1 cellular context compared by ENCODE assay signal in genomic region chr17:40191237-40192208, GRCh38.
TF ChIP-seq lines count a peak whose summit lies in the region.

No MANE protein-coding gene starts in this region.

TF ChIP-seq in H1, 55 proteins besides CTCF, POLR2A, EP300 and RAD21:
- TF ChIP-seq PHF8 (conservative IDR thresholded peaks at IDR 0.05; ENCODE audit: low read depth, low read length), result 0 out of 2 replicates have a peak, but pooled peaks have one; percentile 17
- TF ChIP-seq RBBP5 (IDR thresholded peaks at IDR 0.05; ENCODE audit: borderline replicate concordance, low read depth, low read length), result 0 out of 2 replicates have a peak, but pooled peaks have one; percentile 60
- TF ChIP-seq KDM4A (IDR thresholded peaks at IDR 0.05; ENCODE audit: low read depth, low read length, severe bottlenecking), result peak; percentile 51
- peak; percentile 40 for TF ChIP-seq ASH2L (IDR thresholded peaks at IDR 0.05; ENCODE audit: low read length)
- TF ChIP-seq SIN3A (conservative IDR thresholded peaks at IDR 0.05 in 1 of 2, IDR thresholded peaks at IDR 0.05 in 1 of 2; ENCODE audit: low read depth in 1 of 2, low read length in 2 of 2), result peak in 1 of 2 experiments; percentile 61; a peak in 1 of 4 replicates
- TF ChIP-seq EZH2 (IDR thresholded peaks at IDR 0.05; ENCODE audit: low read depth, low read length, severe bottlenecking), result no peak
- peak; percentile 51; the same call in 1 of the 2 replicates for TF ChIP-seq CEBPB (IDR thresholded peaks at IDR 0.05; ENCODE audit: low read depth, low read length)
- TF ChIP-seq BACH1 (IDR thresholded peaks at IDR 0.05; ENCODE audit: low read length), result peak; percentile 64
- TF ChIP-seq SIX5 (IDR thresholded peaks at IDR 0.05; ENCODE audit: low read depth, low read length), result no peak
- 0 out of 2 replicates have a peak, but pooled peaks have one; percentile 20 for TF ChIP-seq GTF2F1 (IDR thresholded peaks at IDR 0.05; ENCODE audit: borderline replicate concordance, low read depth, low read length)
- peak; percentile 38 for TF ChIP-seq SAP30 (IDR thresholded peaks at IDR 0.05; ENCODE audit: insufficient read depth, insufficient replicate concordance, low read length)
- peak; percentile 43; the same call in 1 of the 2 replicates for TF ChIP-seq EGR1 (IDR thresholded peaks at IDR 0.05; ENCODE audit: borderline replicate concordance, low read depth, low read length)
- TF ChIP-seq BCL11A (IDR thresholded peaks at IDR 0.05; ENCODE audit: low read depth in 2 of 2, low read length in 2 of 2), result no peak
- peak; percentile 45; the same call in 1 of the 2 replicates for TF ChIP-seq TBP (IDR thresholded peaks at IDR 0.05; ENCODE audit: low read depth, low read length)
